In the genomic region with DNA sequence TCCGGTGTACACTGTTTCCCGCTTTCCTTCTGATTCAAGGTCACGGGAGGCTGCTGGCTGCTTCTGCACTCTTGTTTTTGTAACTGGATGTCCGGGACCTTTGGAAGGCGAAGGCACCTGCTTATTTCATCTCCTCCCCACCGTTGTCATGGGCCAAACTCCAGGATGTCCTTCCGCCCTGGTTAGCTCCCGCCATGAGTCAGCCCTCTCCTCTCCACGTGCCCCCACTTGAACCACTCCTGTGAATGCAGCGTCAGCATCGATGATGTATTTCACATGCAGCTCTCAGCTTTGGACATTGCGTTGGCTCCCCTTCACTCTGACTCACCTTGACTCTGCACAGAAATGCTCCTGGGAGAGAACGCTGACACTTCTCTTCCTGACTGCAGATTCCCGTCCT, we compare ENCODE assay signal across 1 cellular context.
TF ChIP-seq lines count a peak whose summit lies in the region.

No MANE protein-coding gene starts in this region.

TF ChIP-seq in HepG2, 621 proteins besides CTCF, POLR2A, EP300 and RAD21 (continued from another document and continues in another):
- TF ChIP-seq, protein P1, sequence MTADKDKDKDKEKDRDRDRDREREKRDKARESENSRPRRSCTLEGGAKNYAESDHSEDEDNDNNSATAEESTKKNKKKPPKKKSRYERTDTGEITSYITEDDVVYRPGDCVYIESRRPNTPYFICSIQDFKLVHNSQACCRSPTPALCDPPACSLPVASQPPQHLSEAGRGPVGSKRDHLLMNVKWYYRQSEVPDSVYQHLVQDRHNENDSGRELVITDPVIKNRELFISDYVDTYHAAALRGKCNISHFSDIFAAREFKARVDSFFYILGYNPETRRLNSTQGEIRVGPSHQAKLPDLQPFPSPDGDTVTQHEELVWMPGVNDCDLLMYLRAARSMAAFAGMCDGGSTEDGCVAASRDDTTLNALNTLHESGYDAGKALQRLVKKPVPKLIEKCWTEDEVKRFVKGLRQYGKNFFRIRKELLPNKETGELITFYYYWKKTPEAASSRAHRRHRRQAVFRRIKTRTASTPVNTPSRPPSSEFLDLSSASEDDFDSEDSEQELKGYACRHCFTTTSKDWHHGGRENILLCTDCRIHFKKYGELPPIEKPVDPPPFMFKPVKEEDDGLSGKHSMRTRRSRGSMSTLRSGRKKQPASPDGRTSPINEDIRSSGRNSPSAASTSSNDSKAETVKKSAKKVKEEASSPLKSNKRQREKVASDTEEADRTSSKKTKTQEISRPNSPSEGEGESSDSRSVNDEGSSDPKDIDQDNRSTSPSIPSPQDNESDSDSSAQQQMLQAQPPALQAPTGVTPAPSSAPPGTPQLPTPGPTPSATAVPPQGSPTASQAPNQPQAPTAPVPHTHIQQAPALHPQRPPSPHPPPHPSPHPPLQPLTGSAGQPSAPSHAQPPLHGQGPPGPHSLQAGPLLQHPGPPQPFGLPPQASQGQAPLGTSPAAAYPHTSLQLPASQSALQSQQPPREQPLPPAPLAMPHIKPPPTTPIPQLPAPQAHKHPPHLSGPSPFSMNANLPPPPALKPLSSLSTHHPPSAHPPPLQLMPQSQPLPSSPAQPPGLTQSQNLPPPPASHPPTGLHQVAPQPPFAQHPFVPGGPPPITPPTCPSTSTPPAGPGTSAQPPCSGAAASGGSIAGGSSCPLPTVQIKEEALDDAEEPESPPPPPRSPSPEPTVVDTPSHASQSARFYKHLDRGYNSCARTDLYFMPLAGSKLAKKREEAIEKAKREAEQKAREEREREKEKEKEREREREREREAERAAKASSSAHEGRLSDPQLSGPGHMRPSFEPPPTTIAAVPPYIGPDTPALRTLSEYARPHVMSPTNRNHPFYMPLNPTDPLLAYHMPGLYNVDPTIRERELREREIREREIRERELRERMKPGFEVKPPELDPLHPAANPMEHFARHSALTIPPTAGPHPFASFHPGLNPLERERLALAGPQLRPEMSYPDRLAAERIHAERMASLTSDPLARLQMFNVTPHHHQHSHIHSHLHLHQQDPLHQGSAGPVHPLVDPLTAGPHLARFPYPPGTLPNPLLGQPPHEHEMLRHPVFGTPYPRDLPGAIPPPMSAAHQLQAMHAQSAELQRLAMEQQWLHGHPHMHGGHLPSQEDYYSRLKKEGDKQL (CRISPR knock-in tag; IDR thresholded peaks at IDR 0.05; ENCODE audit: low read depth), result no peak
- TF ChIP-seq ZNF205 (CRISPR knock-in tag; IDR thresholded peaks at IDR 0.05) (peak; percentile 69; the same call in 1 of the 2 replicates), MEIS1 (CRISPR knock-in tag; IDR thresholded peaks at IDR 0.05; ENCODE audit: borderline replicate concordance) (peak; percentile 55; the same call in 1 of the 2 replicates), ZNF24 (IDR thresholded peaks at IDR 0.05) (no peak), WIZ (CRISPR knock-in tag; IDR thresholded peaks at IDR 0.05) (no peak), ZFP37 (CRISPR knock-in tag; IDR thresholded peaks at IDR 0.05; ENCODE audit: borderline replicate concordance) (no peak), SNRNP70 (IDR thresholded peaks at IDR 0.05; ENCODE audit: low read depth, low read length) (no peak), HCFC1 (IDR thresholded peaks at IDR 0.05; ENCODE audit: low read depth, low read length) (peak; percentile 23; the same call in 1 of the 2 replicates), ATF7-NPFF (CRISPR knock-in tag; IDR thresholded peaks at IDR 0.05; ENCODE audit: low read depth) (0 out of 2 replicates have a peak, but pooled peaks have one; percentile 41), RBM22 (optimal IDR thresholded peaks at IDR 0.05; ENCODE audit: low read length) (no peak), LCORL (IDR thresholded peaks at IDR 0.05) (no peak), LCORL (CRISPR knock-in tag; IDR thresholded peaks at IDR 0.05) (peak; percentile 89), NFKB2 (CRISPR knock-in tag; IDR thresholded peaks at IDR 0.05; ENCODE audit: borderline replicate concordance) (peak; percentile 84; the same call in 1 of the 2 replicates), HOXA3 (CRISPR knock-in tag; IDR thresholded peaks at IDR 0.05) (peak; percentile 81), KDM4B (CRISPR knock-in tag; IDR thresholded peaks at IDR 0.05) (0 out of 2 replicates have a peak, but pooled peaks have one; percentile 50), ZNF83 (CRISPR knock-in tag; IDR thresholded peaks at IDR 0.05; ENCODE audit: borderline replicate concordance) (peak; percentile 66; the same call in 1 of the 2 replicates), GZF1 (CRISPR knock-in tag; IDR thresholded peaks at IDR 0.05) (0 out of 2 replicates have a peak, but pooled peaks have one; percentile 34), DNMT1 (CRISPR knock-in tag; IDR thresholded peaks at IDR 0.05) (no peak), ZNF274 (CRISPR knock-in tag; IDR thresholded peaks at IDR 0.05) (no peak), ZNF839 (CRISPR knock-in tag; IDR thresholded peaks at IDR 0.05; ENCODE audit: borderline replicate concordance) (no peak), STAG1 (CRISPR knock-in tag; IDR thresholded peaks at IDR 0.05) (no peak), GATAD1 (CRISPR knock-in tag; IDR thresholded peaks at IDR 0.05) (peak; percentile 56; the same call in 1 of the 2 replicates), ZNF589 (CRISPR knock-in tag; conservative IDR thresholded peaks at IDR 0.05) (0 out of 2 replicates have a peak, but pooled peaks have one; percentile 65), ZNF644 (CRISPR knock-in tag; IDR thresholded peaks at IDR 0.05; ENCODE audit: low read depth) (peak; percentile 77), ETV5 (CRISPR knock-in tag; IDR thresholded peaks at IDR 0.05; ENCODE audit: borderline replicate concordance) (peak; percentile 80; the same call in 1 of the 2 replicates), ZNF441 (CRISPR knock-in tag; IDR thresholded peaks at IDR 0.05; ENCODE audit: borderline replicate concordance) (peak; percentile 79; the same call in 1 of the 2 replicates)
- TF ChIP-seq, protein P2, sequence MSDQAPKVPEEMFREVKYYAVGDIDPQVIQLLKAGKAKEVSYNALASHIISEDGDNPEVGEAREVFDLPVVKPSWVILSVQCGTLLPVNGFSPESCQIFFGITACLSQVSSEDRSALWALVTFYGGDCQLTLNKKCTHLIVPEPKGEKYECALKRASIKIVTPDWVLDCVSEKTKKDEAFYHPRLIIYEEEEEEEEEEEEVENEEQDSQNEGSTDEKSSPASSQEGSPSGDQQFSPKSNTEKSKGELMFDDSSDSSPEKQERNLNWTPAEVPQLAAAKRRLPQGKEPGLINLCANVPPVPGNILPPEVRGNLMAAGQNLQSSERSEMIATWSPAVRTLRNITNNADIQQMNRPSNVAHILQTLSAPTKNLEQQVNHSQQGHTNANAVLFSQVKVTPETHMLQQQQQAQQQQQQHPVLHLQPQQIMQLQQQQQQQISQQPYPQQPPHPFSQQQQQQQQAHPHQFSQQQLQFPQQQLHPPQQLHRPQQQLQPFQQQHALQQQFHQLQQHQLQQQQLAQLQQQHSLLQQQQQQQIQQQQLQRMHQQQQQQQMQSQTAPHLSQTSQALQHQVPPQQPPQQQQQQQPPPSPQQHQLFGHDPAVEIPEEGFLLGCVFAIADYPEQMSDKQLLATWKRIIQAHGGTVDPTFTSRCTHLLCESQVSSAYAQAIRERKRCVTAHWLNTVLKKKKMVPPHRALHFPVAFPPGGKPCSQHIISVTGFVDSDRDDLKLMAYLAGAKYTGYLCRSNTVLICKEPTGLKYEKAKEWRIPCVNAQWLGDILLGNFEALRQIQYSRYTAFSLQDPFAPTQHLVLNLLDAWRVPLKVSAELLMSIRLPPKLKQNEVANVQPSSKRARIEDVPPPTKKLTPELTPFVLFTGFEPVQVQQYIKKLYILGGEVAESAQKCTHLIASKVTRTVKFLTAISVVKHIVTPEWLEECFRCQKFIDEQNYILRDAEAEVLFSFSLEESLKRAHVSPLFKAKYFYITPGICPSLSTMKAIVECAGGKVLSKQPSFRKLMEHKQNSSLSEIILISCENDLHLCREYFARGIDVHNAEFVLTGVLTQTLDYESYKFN (CRISPR knock-in tag; conservative IDR thresholded peaks at IDR 0.05), result peak; percentile 75
- TF ChIP-seq, protein P3, sequence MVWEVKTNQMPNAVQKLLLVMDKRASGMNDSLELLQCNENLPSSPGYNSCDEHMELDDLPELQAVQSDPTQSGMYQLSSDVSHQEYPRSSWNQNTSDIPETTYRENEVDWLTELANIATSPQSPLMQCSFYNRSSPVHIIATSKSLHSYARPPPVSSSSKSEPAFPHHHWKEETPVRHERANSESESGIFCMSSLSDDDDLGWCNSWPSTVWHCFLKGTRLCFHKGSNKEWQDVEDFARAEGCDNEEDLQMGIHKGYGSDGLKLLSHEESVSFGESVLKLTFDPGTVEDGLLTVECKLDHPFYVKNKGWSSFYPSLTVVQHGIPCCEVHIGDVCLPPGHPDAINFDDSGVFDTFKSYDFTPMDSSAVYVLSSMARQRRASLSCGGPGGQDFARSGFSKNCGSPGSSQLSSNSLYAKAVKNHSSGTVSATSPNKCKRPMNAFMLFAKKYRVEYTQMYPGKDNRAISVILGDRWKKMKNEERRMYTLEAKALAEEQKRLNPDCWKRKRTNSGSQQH (CRISPR knock-in tag; IDR thresholded peaks at IDR 0.05; ENCODE audit: low read depth), result 0 out of 2 replicates have a peak, but pooled peaks have one; percentile 46
- TF ChIP-seq, protein P4, sequence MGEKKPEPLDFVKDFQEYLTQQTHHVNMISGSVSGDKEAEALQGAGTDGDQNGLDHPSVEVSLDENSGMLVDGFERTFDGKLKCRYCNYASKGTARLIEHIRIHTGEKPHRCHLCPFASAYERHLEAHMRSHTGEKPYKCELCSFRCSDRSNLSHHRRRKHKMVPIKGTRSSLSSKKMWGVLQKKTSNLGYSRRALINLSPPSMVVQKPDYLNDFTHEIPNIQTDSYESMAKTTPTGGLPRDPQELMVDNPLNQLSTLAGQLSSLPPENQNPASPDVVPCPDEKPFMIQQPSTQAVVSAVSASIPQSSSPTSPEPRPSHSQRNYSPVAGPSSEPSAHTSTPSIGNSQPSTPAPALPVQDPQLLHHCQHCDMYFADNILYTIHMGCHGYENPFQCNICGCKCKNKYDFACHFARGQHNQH (CRISPR knock-in tag; IDR thresholded peaks at IDR 0.05), result peak; percentile 85
- TF ChIP-seq, protein P5, sequence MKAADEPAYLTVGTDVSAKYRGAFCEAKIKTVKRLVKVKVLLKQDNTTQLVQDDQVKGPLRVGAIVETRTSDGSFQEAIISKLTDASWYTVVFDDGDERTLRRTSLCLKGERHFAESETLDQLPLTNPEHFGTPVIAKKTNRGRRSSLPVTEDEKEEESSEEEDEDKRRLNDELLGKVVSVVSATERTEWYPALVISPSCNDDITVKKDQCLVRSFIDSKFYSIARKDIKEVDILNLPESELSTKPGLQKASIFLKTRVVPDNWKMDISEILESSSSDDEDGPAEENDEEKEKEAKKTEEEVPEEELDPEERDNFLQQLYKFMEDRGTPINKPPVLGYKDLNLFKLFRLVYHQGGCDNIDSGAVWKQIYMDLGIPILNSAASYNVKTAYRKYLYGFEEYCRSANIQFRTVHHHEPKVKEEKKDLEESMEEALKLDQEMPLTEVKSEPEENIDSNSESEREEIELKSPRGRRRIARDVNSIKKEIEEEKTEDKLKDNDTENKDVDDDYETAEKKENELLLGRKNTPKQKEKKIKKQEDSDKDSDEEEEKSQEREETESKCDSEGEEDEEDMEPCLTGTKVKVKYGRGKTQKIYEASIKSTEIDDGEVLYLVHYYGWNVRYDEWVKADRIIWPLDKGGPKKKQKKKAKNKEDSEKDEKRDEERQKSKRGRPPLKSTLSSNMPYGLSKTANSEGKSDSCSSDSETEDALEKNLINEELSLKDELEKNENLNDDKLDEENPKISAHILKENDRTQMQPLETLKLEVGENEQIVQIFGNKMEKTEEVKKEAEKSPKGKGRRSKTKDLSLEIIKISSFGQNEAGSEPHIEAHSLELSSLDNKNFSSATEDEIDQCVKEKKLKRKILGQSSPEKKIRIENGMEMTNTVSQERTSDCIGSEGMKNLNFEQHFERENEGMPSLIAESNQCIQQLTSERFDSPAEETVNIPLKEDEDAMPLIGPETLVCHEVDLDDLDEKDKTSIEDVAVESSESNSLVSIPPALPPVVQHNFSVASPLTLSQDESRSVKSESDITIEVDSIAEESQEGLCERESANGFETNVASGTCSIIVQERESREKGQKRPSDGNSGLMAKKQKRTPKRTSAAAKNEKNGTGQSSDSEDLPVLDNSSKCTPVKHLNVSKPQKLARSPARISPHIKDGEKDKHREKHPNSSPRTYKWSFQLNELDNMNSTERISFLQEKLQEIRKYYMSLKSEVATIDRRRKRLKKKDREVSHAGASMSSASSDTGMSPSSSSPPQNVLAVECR (CRISPR knock-in tag; IDR thresholded peaks at IDR 0.05; ENCODE audit: borderline replicate concordance), result peak; percentile 57; the same call in 1 of the 2 replicates
- TF ChIP-seq, protein P6, sequence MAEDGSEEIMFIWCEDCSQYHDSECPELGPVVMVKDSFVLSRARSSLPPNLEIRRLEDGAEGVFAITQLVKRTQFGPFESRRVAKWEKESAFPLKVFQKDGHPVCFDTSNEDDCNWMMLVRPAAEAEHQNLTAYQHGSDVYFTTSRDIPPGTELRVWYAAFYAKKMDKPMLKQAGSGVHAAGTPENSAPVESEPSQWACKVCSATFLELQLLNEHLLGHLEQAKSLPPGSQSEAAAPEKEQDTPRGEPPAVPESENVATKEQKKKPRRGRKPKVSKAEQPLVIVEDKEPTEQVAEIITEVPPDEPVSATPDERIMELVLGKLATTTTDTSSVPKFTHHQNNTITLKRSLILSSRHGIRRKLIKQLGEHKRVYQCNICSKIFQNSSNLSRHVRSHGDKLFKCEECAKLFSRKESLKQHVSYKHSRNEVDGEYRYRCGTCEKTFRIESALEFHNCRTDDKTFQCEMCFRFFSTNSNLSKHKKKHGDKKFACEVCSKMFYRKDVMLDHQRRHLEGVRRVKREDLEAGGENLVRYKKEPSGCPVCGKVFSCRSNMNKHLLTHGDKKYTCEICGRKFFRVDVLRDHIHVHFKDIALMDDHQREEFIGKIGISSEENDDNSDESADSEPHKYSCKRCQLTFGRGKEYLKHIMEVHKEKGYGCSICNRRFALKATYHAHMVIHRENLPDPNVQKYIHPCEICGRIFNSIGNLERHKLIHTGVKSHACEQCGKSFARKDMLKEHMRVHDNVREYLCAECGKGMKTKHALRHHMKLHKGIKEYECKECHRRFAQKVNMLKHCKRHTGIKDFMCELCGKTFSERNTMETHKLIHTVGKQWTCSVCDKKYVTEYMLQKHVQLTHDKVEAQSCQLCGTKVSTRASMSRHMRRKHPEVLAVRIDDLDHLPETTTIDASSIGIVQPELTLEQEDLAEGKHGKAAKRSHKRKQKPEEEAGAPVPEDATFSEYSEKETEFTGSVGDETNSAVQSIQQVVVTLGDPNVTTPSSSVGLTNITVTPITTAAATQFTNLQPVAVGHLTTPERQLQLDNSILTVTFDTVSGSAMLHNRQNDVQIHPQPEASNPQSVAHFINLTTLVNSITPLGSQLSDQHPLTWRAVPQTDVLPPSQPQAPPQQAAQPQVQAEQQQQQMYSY (CRISPR knock-in tag; IDR thresholded peaks at IDR 0.05), result no peak
- TF ChIP-seq, protein P7, sequence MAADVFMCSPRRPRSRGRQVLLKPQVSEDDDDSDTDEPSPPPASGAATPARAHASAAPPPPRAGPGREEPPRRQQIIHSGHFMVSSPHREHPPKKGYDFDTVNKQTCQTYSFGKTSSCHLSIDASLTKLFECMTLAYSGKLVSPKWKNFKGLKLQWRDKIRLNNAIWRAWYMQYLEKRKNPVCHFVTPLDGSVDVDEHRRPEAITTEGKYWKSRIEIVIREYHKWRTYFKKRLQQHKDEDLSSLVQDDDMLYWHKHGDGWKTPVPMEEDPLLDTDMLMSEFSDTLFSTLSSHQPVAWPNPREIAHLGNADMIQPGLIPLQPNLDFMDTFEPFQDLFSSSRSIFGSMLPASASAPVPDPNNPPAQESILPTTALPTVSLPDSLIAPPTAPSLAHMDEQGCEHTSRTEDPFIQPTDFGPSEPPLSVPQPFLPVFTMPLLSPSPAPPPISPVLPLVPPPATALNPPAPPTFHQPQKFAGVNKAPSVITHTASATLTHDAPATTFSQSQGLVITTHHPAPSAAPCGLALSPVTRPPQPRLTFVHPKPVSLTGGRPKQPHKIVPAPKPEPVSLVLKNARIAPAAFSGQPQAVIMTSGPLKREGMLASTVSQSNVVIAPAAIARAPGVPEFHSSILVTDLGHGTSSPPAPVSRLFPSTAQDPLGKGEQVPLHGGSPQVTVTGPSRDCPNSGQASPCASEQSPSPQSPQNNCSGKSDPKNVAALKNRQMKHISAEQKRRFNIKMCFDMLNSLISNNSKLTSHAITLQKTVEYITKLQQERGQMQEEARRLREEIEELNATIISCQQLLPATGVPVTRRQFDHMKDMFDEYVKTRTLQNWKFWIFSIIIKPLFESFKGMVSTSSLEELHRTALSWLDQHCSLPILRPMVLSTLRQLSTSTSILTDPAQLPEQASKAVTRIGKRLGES (CRISPR knock-in tag; IDR thresholded peaks at IDR 0.05; ENCODE audit: borderline replicate concordance), result no peak
